1 cellular context compared by ENCODE assay signal in genomic region chr1:31802190-31803150, GRCh38.
A peak's percentile ranks its signal among the peaks of the same experiment; 100 is the strongest.
TF ChIP-seq lines count a peak whose summit lies in the region.

No MANE protein-coding gene starts in this region.

TF ChIP-seq in K562, 482 proteins besides CTCF, POLR2A, EP300 and RAD21 (continued from another document):
- peak; percentile 89 for TF ChIP-seq RBM25 (IDR thresholded peaks at IDR 0.05; ENCODE audit: low read depth, low read length, severe bottlenecking)
- TF ChIP-seq CBX8 (IDR thresholded peaks at IDR 0.05; ENCODE audit: borderline replicate concordance, extremely low read depth, low read depth, low read length, poor library complexity, severe bottlenecking): peak; percentile 49
- peak; percentile 72 for TF ChIP-seq ADNP (tag; IDR thresholded peaks at IDR 0.05)
- TF ChIP-seq RHOXF2B (CRISPR knock-in tag; conservative IDR thresholded peaks at IDR 0.05): no peak
- TF ChIP-seq ZNF217 (CRISPR knock-in tag; IDR thresholded peaks at IDR 0.05): no peak
- no peak for TF ChIP-seq TAL1 (IDR thresholded peaks at IDR 0.05)
- TF ChIP-seq EHMT2 (IDR thresholded peaks at IDR 0.05): no peak
- TF ChIP-seq BCOR (IDR thresholded peaks at IDR 0.05): peak; percentile 86
